ENCODE assay signal across 8 cellular contexts in the genomic region with DNA sequence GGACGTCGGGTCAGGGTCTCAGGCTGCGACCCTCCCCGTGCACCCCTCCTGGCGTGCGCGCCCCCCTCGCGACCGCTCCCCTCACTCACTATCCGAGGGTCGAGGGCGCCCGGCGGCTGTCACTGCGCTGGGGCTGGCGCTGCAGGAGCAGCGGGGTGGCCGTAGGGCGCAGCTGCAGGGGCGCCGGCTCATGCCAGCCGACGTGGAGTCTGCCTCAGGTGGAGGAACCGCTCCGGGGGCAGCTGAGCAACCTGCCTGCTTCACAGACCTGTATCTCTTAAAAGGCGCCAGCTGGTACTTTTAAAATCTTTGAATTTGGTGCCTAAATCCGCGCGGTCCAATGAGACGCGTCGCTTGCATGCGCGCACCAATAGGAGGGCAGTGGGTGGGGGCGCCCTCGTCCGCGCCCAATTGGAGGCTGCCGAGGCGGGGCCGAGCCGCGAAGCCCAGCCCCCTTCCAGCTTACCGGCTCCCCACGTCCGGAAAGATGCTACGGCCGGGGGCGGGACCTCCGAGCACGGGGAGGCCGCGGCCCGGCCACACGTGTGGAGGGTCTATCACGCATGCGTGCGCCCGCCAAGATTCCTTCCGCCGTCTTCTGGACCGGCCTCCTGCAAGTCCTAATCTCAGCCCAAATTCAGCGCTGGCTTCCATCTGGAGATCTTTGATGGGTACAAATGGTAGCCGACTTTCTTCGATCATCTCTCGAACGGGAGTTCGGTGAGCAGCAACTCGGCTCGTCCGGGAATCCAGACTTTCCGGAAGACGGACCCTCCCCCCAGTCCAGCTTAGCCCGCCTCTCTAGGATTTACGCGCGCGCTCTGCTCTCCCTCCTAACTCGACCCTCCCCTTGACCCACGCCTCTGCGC. TPM values are rescaled to one million over a fixed set of nuclear protein-coding genes. Genes with fewer than 3 reads are reported as not detected.
DNase-seq lines count a peak whose midpoint lies in the region; ATAC-seq and TF ChIP-seq lines count a peak whose summit lies in the region.

FBXO5 (minus strand) TSS at position 274 of the 869 bp plus-strand sequence; CDS start at position 192, 82 bp downstream.

- H3K9ac ChIP-seq in PC-3 (ENCODE audit: low read length), result peak within 1 kb of the TSS; percentile 100

- no peaks in the 10 kb centered on the region for H3F3A ChIP-seq in PC-3 (ENCODE audit: low read length, unreplicated experiment)

- no peaks in the 10 kb centered on the region for H3K9me2 ChIP-seq in PC-3 (replicated peaks; ENCODE audit: low read length)

- TSS peak; percentile 43 for BruUV-seq in PC-3 (replicated peaks; lab: Mats Ljungman, UMichigan)

- DNase-seq in DMS114 treated with DMSO at 0.1 percent for 48 hours (lab: John Stamatoyannopoulos, UW; ENCODE audit: unreplicated experiment) (peak; percentile 79), PC-3 (peak; percentile 95), activated T-cell treated with anti-CD3 and anti-CD28 coated beads for 48 hours (ENCODE audit: low read depth) (peak; percentile 96), epithelial cell of prostate (ENCODE audit: low read depth, low spot score) (peak; percentile 91), mucosa of descending colon (peak; percentile 98 to 99 (median 98))
- peak; percentile 97 for DNase-seq in stimulated activated CD8-positive, alpha-beta memory T cell treated with anti-CD3 and anti-CD28 coated beads, Interleukin-4, amount 100 ng/mL, for 24 hours (ENCODE audit: low read depth)

- H3K4me2 ChIP-seq in PC-3 (ENCODE audit: low read length), result peak within 1 kb of the TSS; percentile 94

- H3K36me3 ChIP-seq in PC-3 (ENCODE audit: low read depth, low read length) (peaks cover 4% of the 10 kb centered on the region; the same call in 1 of the 2 replicates), mucosa of descending colon (ENCODE audit: low read depth) (no peaks in the 10 kb centered on the region)

- no peak for TF ChIP-seq EP300 in Ishikawa (IDR thresholded peaks at IDR 0.05; ENCODE audit: borderline replicate concordance)

- H3K4me3 ChIP-seq in PC-3 (ENCODE audit: low read length), result peak within 1 kb of the TSS; percentile 83
- peak within 1 kb of the TSS; percentile 63 for H3K4me3 ChIP-seq in mucosa of descending colon

- intact Hi-C loops in PC-3 (cut with micrococcal nuclease), result loop anchor here (2.0 kb wide), 2 partner anchors 20 to 184 kb away; partner anchors contain the start of gene MTRF1L
- intact Hi-C loops in mucosa of descending colon (cut with DNase I, micrococcal nuclease), result no loop called here

- peak; percentile 83 for ATAC-seq in GM21576 (IDR thresholded peaks at IDR 0.05; ENCODE audit: unreplicated experiment)
- peak; percentile 84 for ATAC-seq in PC-3
- peak; percentile 97 for ATAC-seq in mucosa of descending colon

- CTCF ChIA-PET in PC-3 (lab: Charles Lee), result no interaction called here

- H3K4me1 ChIP-seq in PC-3 (ENCODE audit: insufficient read depth, low read length), result peaks cover 25% of the 10 kb centered on the region
- peaks cover 21% of the 10 kb centered on the region for H3K4me1 ChIP-seq in mucosa of descending colon (ENCODE audit: low read depth)

- no peak for TF ChIP-seq RAD21 in Ishikawa (IDR thresholded peaks at IDR 0.05; ENCODE audit: low read depth)

- POLR2A ChIA-PET in PC-3 (lab: Charles Lee; ENCODE audit: unreplicated experiment), result no interaction called here

- H2AFZ ChIP-seq in PC-3 (ENCODE audit: low read length), result peak within 1 kb of the TSS; percentile 86

- H3K79me2 ChIP-seq in PC-3 (ENCODE audit: low read length), result peaks cover 82% of the 10 kb centered on the region

- peaks cover 20% of the 10 kb centered on the region for H4K20me1 ChIP-seq in PC-3 (ENCODE audit: low read length)

- no peak for TF ChIP-seq CTCF in PC-3 (conservative IDR thresholded peaks at IDR 0.05; ENCODE audit: low read depth, low read length)
- peak; percentile 9 for TF ChIP-seq CTCF in mucosa of descending colon (IDR thresholded peaks at IDR 0.05)

- H3K27me3 ChIP-seq in PC-3 (ENCODE audit: low read length), result no peaks in the 10 kb centered on the region

- H3K9me3 ChIP-seq in PC-3 (ENCODE audit: low read length), result no peaks in the 10 kb centered on the region
- H3K9me3 ChIP-seq in mucosa of descending colon, result no peaks in the 10 kb centered on the region

- peak within 1 kb of the TSS; percentile 97 for H3K27ac ChIP-seq in PC-3 (ENCODE audit: low read length)
- peak within 1 kb of the TSS; percentile 82 for H3K27ac ChIP-seq in epithelial cell of prostate

TF ChIP-seq in Ishikawa, 13 proteins besides CTCF, POLR2A, EP300 and RAD21:
- TF ChIP-seq CEBPB (IDR thresholded peaks at IDR 0.05) (no peak), USF1 (IDR thresholded peaks at IDR 0.05) (no peak; the same call in 1 of the 2 replicates), REST (IDR thresholded peaks at IDR 0.05; ENCODE audit: low read depth) (no peak), EGR1 (IDR thresholded peaks at IDR 0.05) (0 out of 2 replicates have a peak, but pooled peaks have one; percentile 11), ZBTB7A (IDR thresholded peaks at IDR 0.05; ENCODE audit: low read depth) (no peak), YY1 (IDR thresholded peaks at IDR 0.05; ENCODE audit: low read depth) (no peak; the same call in 1 of the 2 replicates), CREB1 (IDR thresholded peaks at IDR 0.05; ENCODE audit: low read depth) (no peak), FOXM1 (IDR thresholded peaks at IDR 0.05; ENCODE audit: borderline replicate concordance, low read depth) (peak; percentile 92), TAF1 (IDR thresholded peaks at IDR 0.05; ENCODE audit: low read depth) (no peak), NFIC (IDR thresholded peaks at IDR 0.05) (no peak), TCF12 (IDR thresholded peaks at IDR 0.05; ENCODE audit: low read depth) (peak; percentile 24; the same call in 1 of the 2 replicates), TEAD4 (IDR thresholded peaks at IDR 0.05) (peak; percentile 10; the same call in 1 of the 2 replicates)
- TF ChIP-seq, protein P1, sequence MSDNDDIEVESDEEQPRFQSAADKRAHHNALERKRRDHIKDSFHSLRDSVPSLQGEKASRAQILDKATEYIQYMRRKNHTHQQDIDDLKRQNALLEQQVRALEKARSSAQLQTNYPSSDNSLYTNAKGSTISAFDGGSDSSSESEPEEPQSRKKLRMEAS (IDR thresholded peaks at IDR 0.05), result peak; percentile 85

RNA-seq across cellular contexts. Expression of gene FBXO5, which starts in this region (rescaled TPM):
- total RNA-seq in PC-3 (2014; rRNA removed) (11.5 and 16.8 TPM in 2 replicates), mucosa of descending colon (1 to 10 TPM; 3.1 to 7.6 (median 5.5) TPM)

Comparison
In these comparisons a context has a peak if more than half of its experiments do, and no peak if none do; other contexts are left out.
1. Peak in every context shown above with its lines: DNase-seq, ATAC-seq, H3K4me3 ChIP-seq and H3K27ac ChIP-seq.